In the genomic region with DNA sequence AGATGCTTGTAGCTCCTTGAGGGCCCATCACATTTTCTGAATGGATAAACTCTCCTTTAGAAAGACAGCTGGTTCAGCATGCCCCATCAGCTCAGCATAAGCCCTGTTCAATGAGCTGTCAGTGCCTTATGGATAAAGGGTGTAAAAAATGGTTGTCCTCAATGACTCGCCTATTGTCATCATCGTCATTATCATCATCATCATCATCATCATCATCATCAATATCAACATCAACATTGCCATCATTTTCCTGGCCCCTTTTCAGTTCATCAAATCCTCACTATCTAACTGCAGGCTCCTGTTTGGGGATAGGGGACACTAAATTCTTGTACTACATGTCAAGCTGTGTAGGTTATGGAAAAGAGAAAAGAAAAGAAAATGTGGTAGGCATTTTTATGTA, we compare ENCODE assay signal across 1 cellular context.
TF ChIP-seq lines count a peak whose summit lies in the region.

No MANE protein-coding gene starts in this region.

TF ChIP-seq in HepG2, 621 proteins besides CTCF, POLR2A, EP300 and RAD21 (continued from another document):
- TF ChIP-seq, protein P1, sequence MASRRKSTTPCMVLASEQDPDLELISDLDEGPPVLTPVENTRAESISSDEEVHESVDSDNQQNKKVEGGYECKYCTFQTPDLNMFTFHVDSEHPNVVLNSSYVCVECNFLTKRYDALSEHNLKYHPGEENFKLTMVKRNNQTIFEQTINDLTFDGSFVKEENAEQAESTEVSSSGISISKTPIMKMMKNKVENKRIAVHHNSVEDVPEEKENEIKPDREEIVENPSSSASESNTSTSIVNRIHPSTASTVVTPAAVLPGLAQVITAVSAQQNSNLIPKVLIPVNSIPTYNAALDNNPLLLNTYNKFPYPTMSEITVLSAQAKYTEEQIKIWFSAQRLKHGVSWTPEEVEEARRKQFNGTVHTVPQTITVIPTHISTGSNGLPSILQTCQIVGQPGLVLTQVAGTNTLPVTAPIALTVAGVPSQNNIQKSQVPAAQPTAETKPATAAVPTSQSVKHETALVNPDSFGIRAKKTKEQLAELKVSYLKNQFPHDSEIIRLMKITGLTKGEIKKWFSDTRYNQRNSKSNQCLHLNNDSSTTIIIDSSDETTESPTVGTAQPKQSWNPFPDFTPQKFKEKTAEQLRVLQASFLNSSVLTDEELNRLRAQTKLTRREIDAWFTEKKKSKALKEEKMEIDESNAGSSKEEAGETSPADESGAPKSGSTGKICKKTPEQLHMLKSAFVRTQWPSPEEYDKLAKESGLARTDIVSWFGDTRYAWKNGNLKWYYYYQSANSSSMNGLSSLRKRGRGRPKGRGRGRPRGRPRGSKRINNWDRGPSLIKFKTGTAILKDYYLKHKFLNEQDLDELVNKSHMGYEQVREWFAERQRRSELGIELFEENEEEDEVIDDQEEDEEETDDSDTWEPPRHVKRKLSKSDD (CRISPR knock-in tag; IDR thresholded peaks at IDR 0.05; ENCODE audit: low read depth), result no peak
- TF ChIP-seq ZNF235 (CRISPR knock-in tag; IDR thresholded peaks at IDR 0.05; ENCODE audit: borderline replicate concordance), result no peak
- no peak for TF ChIP-seq SMAD1 (CRISPR knock-in tag; IDR thresholded peaks at IDR 0.05; ENCODE audit: borderline replicate concordance, low read depth)
- peak; percentile 91 for TF ChIP-seq CREB1 (IDR thresholded peaks at IDR 0.05)
- TF ChIP-seq CREB1 (CRISPR knock-in tag; IDR thresholded peaks at IDR 0.05), result no peak
